In the genomic region with DNA sequence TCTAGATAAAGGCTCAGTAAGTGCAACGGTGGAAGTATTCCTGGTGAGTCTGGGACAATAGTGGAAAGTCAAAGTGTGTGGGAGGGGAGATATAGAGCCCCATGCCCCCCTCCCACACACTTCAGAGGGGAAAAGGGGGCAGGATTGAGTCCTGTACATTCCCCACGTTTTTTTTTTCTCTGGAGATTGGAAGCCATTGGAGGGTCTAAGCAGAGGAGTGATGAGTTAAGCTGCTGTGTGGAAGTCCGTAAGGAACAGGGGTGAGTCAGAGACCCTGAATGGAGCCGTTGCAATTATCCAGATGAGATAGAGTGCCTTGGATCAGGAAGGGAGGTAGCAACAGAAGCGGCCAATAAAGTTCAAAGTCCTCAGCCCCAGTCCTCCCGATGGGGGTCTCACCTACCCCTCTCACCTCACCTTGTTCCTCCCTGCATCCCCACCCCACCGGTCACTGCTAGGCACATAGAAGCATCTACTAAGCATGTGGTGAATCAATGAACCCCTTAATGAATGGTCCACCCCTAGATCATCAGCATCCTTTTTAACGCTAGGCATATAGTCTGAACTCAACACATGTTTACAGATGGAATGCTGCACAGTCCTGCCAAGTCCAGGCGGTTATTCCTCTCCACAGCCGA, we compare ENCODE assay signal across 8 cellular contexts. TPM values are rescaled to one million over a fixed set of nuclear protein-coding genes. Genes with fewer than 3 reads are reported as not detected.
DNase-seq lines count a peak whose midpoint lies in the region; ATAC-seq and TF ChIP-seq lines count a peak whose summit lies in the region.

No MANE protein-coding gene starts in this region.

- no peaks in the 10 kb centered on the region for H3K27me3 ChIP-seq in osteoblast (ENCODE audit: insufficient read depth, low read length)

- no peak for ATAC-seq in stimulated activated naive CD8-positive, alpha-beta T cell treated with anti-CD3 and anti-CD28 coated beads, Interleukin-15, Interleukin-2, amounts not matched to agents 100 U/mL and 50 U/mL, for 24 hours
- no peak for ATAC-seq in GM21526 (IDR thresholded peaks at IDR 0.05; ENCODE audit: low FRiP score, unreplicated experiment)

- no peaks in the 10 kb centered on the region for H3K9me3 Mint-ChIP-seq in stimulated activated naive CD8-positive, alpha-beta T cell treated with anti-CD3 and anti-CD28 coated beads, Interleukin-15, Interleukin-2, amounts not matched to agents 100 ng/mL and 50 ng/mL, for 24 hours

- H3K4me1 ChIP-seq in osteoblast (ENCODE audit: insufficient read depth, low read length) = peaks cover 13% of the 10 kb centered on the region

- H3K9me3 ChIP-seq in osteoblast (ENCODE audit: low read depth, low read length) = no peaks in the 10 kb centered on the region

- H4K20me1 ChIP-seq in osteoblast (ENCODE audit: insufficient read depth, low read length) = no peaks in the 10 kb centered on the region

- peak overlapping the region; percentile 97 for H3K4me3 Mint-ChIP-seq in stimulated activated naive CD8-positive, alpha-beta T cell treated with anti-CD3 and anti-CD28 coated beads, Interleukin-15, Interleukin-2, amounts not matched to agents 100 ng/mL and 50 ng/mL, for 24 hours

- peak overlapping the region; percentile 86 for H3K27ac ChIP-seq in osteoblast (ENCODE audit: low read depth, low read length)

- peak overlapping the region; percentile 88 for H2AFZ ChIP-seq in osteoblast (ENCODE audit: low read length)

- peaks cover 18% of the 10 kb centered on the region for H3K36me3 ChIP-seq in osteoblast (ENCODE audit: insufficient read depth, low read length)

- peak overlapping the region; percentile 84 for H3K27ac Mint-ChIP-seq in stimulated activated naive CD8-positive, alpha-beta T cell treated with anti-CD3 and anti-CD28 coated beads, Interleukin-15, Interleukin-2, amounts not matched to agents 100 ng/mL and 50 ng/mL, for 24 hours

- peak overlapping the region; percentile 86 for H3K4me3 ChIP-seq in osteoblast (ENCODE audit: insufficient read depth, low read length)

- peaks cover 50% of the 10 kb centered on the region for H3K4me1 Mint-ChIP-seq in stimulated activated naive CD8-positive, alpha-beta T cell treated with anti-CD3 and anti-CD28 coated beads, Interleukin-15, Interleukin-2, amounts not matched to agents 100 ng/mL and 50 ng/mL, for 24 hours (ENCODE audit: low read depth)

- H3K27me3 Mint-ChIP-seq in stimulated activated naive CD8-positive, alpha-beta T cell treated with anti-CD3 and anti-CD28 coated beads, Interleukin-15, Interleukin-2, amounts not matched to agents 100 ng/mL and 50 ng/mL, for 24 hours = peaks cover 3% of the 10 kb centered on the region

- H3K79me2 ChIP-seq in osteoblast (ENCODE audit: insufficient read depth, low read length) = peaks cover 8% of the 10 kb centered on the region

- no peak for DNase-seq in stimulated activated naive CD8-positive, alpha-beta T cell treated with anti-CD3 and anti-CD28 coated beads, Interleukin-15, Interleukin-2, amounts not matched to agents 100 U/mL and 50 U/mL, for 24 hours
- peak; percentile 90 for DNase-seq in SW480 (ENCODE audit: low spot score)
- peak; percentile 41 for DNase-seq in fibroblast of peridontal ligament (ENCODE audit: extremely low read depth)
- peak; percentile 65 for DNase-seq in osteoblast (ENCODE audit: insufficient read length, low spot score, missing footprints)
- no peak for DNase-seq in UCSD-AML1 (lab: John Stamatoyannopoulos, UW; ENCODE audit: unreplicated experiment)
- DNase-seq in stimulated activated naive CD4-positive, alpha-beta T cell treated with Interleukin-2 at 50 U/mL for 16 hours (lab: John Stamatoyannopoulos, UW) = no peak

- H3K36me3 Mint-ChIP-seq in stimulated activated naive CD8-positive, alpha-beta T cell treated with anti-CD3 and anti-CD28 coated beads, Interleukin-15, Interleukin-2, amounts not matched to agents 100 ng/mL and 50 ng/mL, for 24 hours (ENCODE audit: low read depth) = peaks cover 18% of the 10 kb centered on the region

- no peak for TF ChIP-seq CTCF in osteoblast (IDR thresholded peaks at IDR 0.05; ENCODE audit: extremely low read depth, low read depth, low read length)

- H3K4me2 ChIP-seq in osteoblast (ENCODE audit: insufficient read depth, low read length) = peak overlapping the region; percentile 95

RNA-seq across cellular contexts. Expression of gene SLC9A8, which starts 0.7 kb away (rescaled TPM):
- 6.9 and 9.7 TPM in 2 replicates for total RNA-seq in osteoblast

Comparison
In these comparisons a context has a peak if more than half of its experiments do, and no peak if none do; other contexts are left out.
1. DNase-seq: peak in SW480 (single experiment), fibroblast of peridontal ligament (single experiment) and osteoblast (single experiment); none in stimulated activated naive CD8-positive, alpha-beta T cell treated with anti-CD3 and anti-CD28 coated beads, Interleukin-15, Interleukin-2, amounts not matched to agents 100 U/mL and 50 U/mL, for 24 hours (single experiment), UCSD-AML1 (single experiment) and stimulated activated naive CD4-positive, alpha-beta T cell treated with Interleukin-2 at 50 U/mL for 16 hours (single experiment).